8 cellular contexts compared by ENCODE assay signal in the genomic region with DNA sequence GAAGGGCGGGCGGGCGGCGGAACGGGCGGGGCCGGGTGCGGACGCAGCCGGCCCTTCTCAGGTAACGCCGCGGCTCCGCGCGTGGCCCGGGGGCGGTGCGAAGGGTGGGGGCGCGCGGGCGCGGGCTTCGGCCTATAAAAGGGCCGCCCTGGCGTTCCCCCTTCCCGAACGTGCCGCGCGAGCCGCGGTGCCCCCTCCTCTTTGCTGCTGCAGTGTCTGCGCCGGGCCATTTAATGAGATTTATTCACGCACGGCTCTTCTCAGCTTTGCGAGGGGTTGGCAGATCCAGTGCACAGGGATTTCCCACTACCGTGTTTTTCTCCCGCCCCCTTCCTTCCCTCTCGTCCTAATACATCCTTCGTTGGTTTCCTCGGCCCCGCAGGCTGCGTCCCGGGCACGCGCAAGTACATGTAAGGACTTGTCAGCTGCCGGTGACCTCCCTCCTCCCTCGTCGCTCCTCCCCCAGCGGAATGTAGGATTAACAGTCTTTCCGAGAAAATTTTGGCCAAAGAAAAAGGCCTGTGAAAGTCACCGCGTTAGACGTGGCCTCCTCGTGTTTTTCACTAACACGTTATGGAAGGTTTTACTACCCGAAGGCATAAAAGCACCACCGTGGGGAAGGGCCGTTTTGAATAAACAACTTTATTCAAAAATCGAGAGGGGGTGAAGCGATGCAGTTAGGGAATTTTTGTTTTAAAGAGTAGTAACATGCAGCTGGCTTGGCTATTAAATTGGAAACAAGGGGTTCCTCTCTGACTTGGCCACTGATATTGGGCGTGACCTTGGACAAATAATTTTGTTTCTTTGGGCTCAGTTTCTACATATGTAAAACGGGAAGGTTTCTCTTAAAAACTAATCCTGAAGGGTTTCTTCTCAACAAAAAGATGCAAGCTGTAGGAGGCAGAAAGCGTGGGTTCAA. TPM values are rescaled to one million over a fixed set of nuclear protein-coding genes. Genes with fewer than 3 reads are reported as not detected.
A peak's percentile ranks its signal among the peaks of the same experiment; 100 is the strongest.
DNase-seq lines count a peak whose midpoint lies in the region; ATAC-seq and TF ChIP-seq lines count a peak whose summit lies in the region.

No MANE protein-coding gene starts in this region.

- H3K27me3 ChIP-seq in body of pancreas (no peaks in the 10 kb centered on the region), iPS DF 6.9 (ENCODE audit: control insufficient read depth, insufficient read depth, low read length) (peaks cover 14% of the 10 kb centered on the region), sigmoid colon (no peaks in the 10 kb centered on the region)

- TF ChIP-seq EP300 in sigmoid colon (IDR thresholded peaks at IDR 0.05): peak in 2 of 4 donors; percentile 10 to 34

- WGBS in body of pancreas, 2 donors: 1 to 2% methylated on average over 38 to 63 of the region's 67 CpGs
- WGBS in iPS DF 6.9 (ENCODE audit: insufficient coverage, insufficient read length): no CpG with 5 or more reads among the region's 67 CpGs
- WGBS in sigmoid colon, 2 donors: 1% methylated on average over 67 of the region's 67 CpGs

- TF ChIP-seq CTCF in body of pancreas (IDR thresholded peaks at IDR 0.05): peak in 3 of 7 experiments; percentile 8 to 14 (median 10)
- TF ChIP-seq CTCF in sigmoid colon (IDR thresholded peaks at IDR 0.05): no peak

- peak; percentile 56 for ATAC-seq in HG02885 (IDR thresholded peaks at IDR 0.05; ENCODE audit: poor library complexity, unreplicated experiment)
- ATAC-seq in body of pancreas: peak; percentile 88

- H3K9me3 ChIP-seq in body of pancreas (no peaks in the 10 kb centered on the region), iPS DF 6.9 (ENCODE audit: control insufficient read depth, insufficient read depth, low read length) (no peaks in the 10 kb centered on the region), sigmoid colon (no peaks in the 10 kb centered on the region)

- H3K4me1 Mint-ChIP-seq in T-helper 2 cell treated with Interferon-gamma antibody and Interleukin-4, amounts not matched to agents 5 μg/mL and 100 μg/mL, for 36 hours (ENCODE audit: low read depth): peaks cover 47% of the 10 kb centered on the region

- peaks cover 21% of the 10 kb centered on the region for H3K36me3 Mint-ChIP-seq in T-helper 2 cell treated with Interferon-gamma antibody and Interleukin-4, amounts not matched to agents 5 μg/mL and 100 μg/mL, for 36 hours (ENCODE audit: low read depth)

- peak; percentile 63 to 73 for DNase-seq in activated CD8-positive, alpha-beta memory T cell treated with anti-CD3 and anti-CD28 coated beads for 4 hours (ENCODE audit: low read depth in 2 of 2)
- no peak for DNase-seq in activated CD8-positive, alpha-beta memory T cell treated with anti-CD3 and anti-CD28 coated beads for 24 hours
- DNase-seq in NCI-H1694 (lab: John Stamatoyannopoulos, UW) (peak; percentile 68), body of pancreas (peak; percentile 91 to 96 (median 93)), iPS DF 6.9 (ENCODE audit: low read depth, low spot score) (no peak), sigmoid colon (peak; percentile 99)
- peak; percentile 86 for DNase-seq in T-helper 2 cell treated with Interferon-gamma antibody and Interleukin-4, amounts not matched to agents 5 μg/mL and 100 μg/mL, for 36 hours (ENCODE audit: low spot score)

- H3K27me3 Mint-ChIP-seq in T-helper 2 cell treated with Interferon-gamma antibody and Interleukin-4, amounts not matched to agents 5 μg/mL and 100 μg/mL, for 36 hours (ENCODE audit: low read depth): no peaks in the 10 kb centered on the region

- peaks cover 9% of the 10 kb centered on the region for H3K9me3 Mint-ChIP-seq in T-helper 2 cell treated with Interferon-gamma antibody and Interleukin-4, amounts not matched to agents 5 μg/mL and 100 μg/mL, for 36 hours

- intact Hi-C loops in body of pancreas (cut with DNase I) (no loop called here), sigmoid colon (cut with DNase I) (loop anchor here (1.0 to 5.0 kb wide), 9 partner anchors 52 to 558 kb away; a partner anchor contains a TSS)

- TF ChIP-seq POLR2A in body of pancreas (IDR thresholded peaks at IDR 0.05) (peak; percentile 88 to 97 (median 96)), sigmoid colon (IDR thresholded peaks at IDR 0.05) (peak; percentile 52)

- H3K27ac Mint-ChIP-seq in T-helper 2 cell treated with Interferon-gamma antibody and Interleukin-4, amounts not matched to agents 5 μg/mL and 100 μg/mL, for 36 hours: peak overlapping the region; percentile 97

- peak overlapping the region; percentile 94 for H3K4me3 Mint-ChIP-seq in T-helper 2 cell treated with Interferon-gamma antibody and Interleukin-4, amounts not matched to agents 5 μg/mL and 100 μg/mL, for 36 hours

- H3K4me1 ChIP-seq in body of pancreas: peaks cover 31% of the 10 kb centered on the region
- peaks cover 1% of the 10 kb centered on the region; the same call in 1 of the 2 replicates for H3K4me1 ChIP-seq in iPS DF 6.9 (ENCODE audit: control insufficient read depth, insufficient read depth, low read length)
- H3K4me1 ChIP-seq in sigmoid colon: peaks cover 0 to 37% (median 32%) of the 10 kb centered on the region in 4 donors

- H3K4me3 ChIP-seq in body of pancreas (peak overlapping the region; percentile 67 to 74), iPS DF 6.9 (ENCODE audit: low read length) (peak overlapping the region; percentile 89), sigmoid colon (peak overlapping the region; percentile 80 to 99 (median 93))

- H3K36me3 ChIP-seq in body of pancreas (replicated peaks in 1 of 2; ENCODE audit: insufficient read depth in 1 of 2, low read depth in 2 of 2) (no peaks in the 10 kb centered on the region), iPS DF 6.9 (ENCODE audit: control insufficient read depth, insufficient read depth, low read length) (no peaks in the 10 kb centered on the region; the same call in 1 of the 2 replicates), sigmoid colon (no peaks in the 10 kb centered on the region)

- H3K27ac ChIP-seq in body of pancreas: peak overlapping the region; percentile 97 to 99 (median 98)
- H3K27ac ChIP-seq in iPS DF 6.9 (ENCODE audit: low read length): no peak overlapping the region
- peak overlapping the region; percentile 99 to 100 (median 100) for H3K27ac ChIP-seq in sigmoid colon

RNA-seq across cellular contexts. Expression of a gene that starts 1.0 kb away (rescaled TPM):
- total RNA-seq in body of pancreas: 10 to 100 TPM; 28.3 to 29.7 TPM
- 100 to 1,000 TPM in 1 of 4 donors, 10 to 100 TPM in 3; 72.1 to 122 (median 84.4) TPM for total RNA-seq in sigmoid colon
- polyA plus RNA-seq in sigmoid colon: 1 to 10 TPM; 3.0 to 9.6 (median 8.9) TPM

Comparison
In these comparisons a context has a peak if more than half of its experiments do, and no peak if none do; other contexts are left out.
1. DNase-seq: peak in activated CD8-positive, alpha-beta memory T cell treated with anti-CD3 and anti-CD28 coated beads for 4 hours (2 of 2), NCI-H1694 (single experiment), T-helper 2 cell treated with Interferon-gamma antibody and Interleukin-4, amounts not matched to agents 5 μg/mL and 100 μg/mL, for 36 hours (single experiment), body of pancreas (4 of 4) and sigmoid colon (single experiment); none in activated CD8-positive, alpha-beta memory T cell treated with anti-CD3 and anti-CD28 coated beads for 24 hours (single experiment) and iPS DF 6.9 (single experiment).
2. Peak in every context shown above with its lines, with median percentiles within 50 percentile points of each other: H3K4me3 ChIP-seq.